21 cellular contexts compared by ENCODE assay signal in the genomic region with DNA sequence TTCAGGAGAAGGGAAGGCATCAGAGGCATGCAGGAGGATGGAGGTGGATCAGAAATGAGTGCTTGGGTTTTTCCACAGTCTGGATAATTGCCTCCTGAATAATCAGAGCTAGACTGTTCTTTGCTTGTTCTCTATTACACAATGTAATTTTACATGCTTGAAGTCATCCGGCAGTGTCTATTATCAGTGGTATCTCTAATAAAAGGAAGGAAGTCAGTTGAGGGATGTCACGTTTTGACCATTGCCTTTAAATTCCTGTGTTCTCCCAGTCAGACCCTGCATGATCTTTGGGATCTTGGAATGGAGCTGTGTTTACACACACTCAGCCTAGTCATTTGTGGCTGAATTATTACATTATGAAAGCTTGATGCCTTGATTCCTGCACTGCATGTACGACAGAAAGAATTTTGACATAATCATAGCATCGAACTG.
DNase-seq lines count a peak whose midpoint lies in the region; ATAC-seq and TF ChIP-seq lines count a peak whose summit lies in the region.
"Had no signal": no experiment of that assay in that cellular context is flagged by ENCODE, and none has a peak within 500 bp of the region (broad histone marks: within the 10 kb centered on the region; RNA-seq: fewer than 3 reads in every experiment).

No MANE protein-coding gene starts in this region.

- H3K36me3 ChIP-seq in RWPE2 (ENCODE audit: low read depth) (no peaks in the 10 kb centered on the region), fibroblast of lung (ENCODE audit: control insufficient read depth, insufficient read depth, low read length) (no peaks in the 10 kb centered on the region), skeletal muscle satellite cell (ENCODE audit: insufficient read depth, low read length) (no peaks in the 10 kb centered on the region), tibial artery (no peaks in the 10 kb centered on the region)
- H3K36me3 ChIP-seq: heart right ventricle, prostate gland, transverse colon had no signal

- no peak for TF ChIP-seq CTCF in RWPE2 (IDR thresholded peaks at IDR 0.05; ENCODE audit: poor library complexity, severe bottlenecking)
- TF ChIP-seq CTCF in fibroblast of lung (conservative IDR thresholded peaks at IDR 0.05 in 1 of 2, IDR thresholded peaks at IDR 0.05 in 1 of 2; ENCODE audit: low read depth in 1 of 2, low read length in 2 of 2), result no peak
- no peak for TF ChIP-seq CTCF in tibial artery (IDR thresholded peaks at IDR 0.05)

- no peak overlapping the region for H3K27ac ChIP-seq in RWPE2 (ENCODE audit: poor library complexity, severe bottlenecking)
- peak overlapping the region; percentile 46 for H3K27ac ChIP-seq in fibroblast of lung (ENCODE audit: insufficient read depth, low read length)
- peak overlapping the region in 1 of 2 donors; percentile 9 for H3K27ac ChIP-seq in tibial artery
- H3K27ac ChIP-seq: heart right ventricle, prostate gland had no signal

- peak overlapping the region; percentile 65 for H3K4me2 ChIP-seq in fibroblast of lung (ENCODE audit: extremely low read depth, insufficient read depth, low read length)
- peak overlapping the region; percentile 56 for H3K4me2 ChIP-seq in skeletal muscle satellite cell (ENCODE audit: low read length)
- H3K4me2 ChIP-seq: GM23338 had no signal

- no peaks in the 10 kb centered on the region for H4K20me1 ChIP-seq in fibroblast of lung (ENCODE audit: control insufficient read depth, extremely low read depth, insufficient read depth, low read length)

- peak; percentile 80 for ATAC-seq in RWPE2 (ENCODE audit: low read depth)
- no peak for ATAC-seq in GM18861 (IDR thresholded peaks at IDR 0.05; ENCODE audit: unreplicated experiment)
- ATAC-seq in HG02610 (IDR thresholded peaks at IDR 0.05; ENCODE audit: unreplicated experiment), result no peak
- ATAC-seq in GM18505 (IDR thresholded peaks at IDR 0.05; ENCODE audit: unreplicated experiment), result no peak
- ATAC-seq: heart right ventricle, left cardiac atrium, Panc1 had no signal

- no peaks in the 10 kb centered on the region for H3K4me1 ChIP-seq in RWPE2 (ENCODE audit: insufficient read depth, poor library complexity, severe bottlenecking)
- peaks cover 18% of the 10 kb centered on the region for H3K4me1 ChIP-seq in fibroblast of lung (ENCODE audit: control insufficient read depth, extremely low read depth, insufficient read depth, low read length)
- peaks cover 14% of the 10 kb centered on the region for H3K4me1 ChIP-seq in skeletal muscle satellite cell (ENCODE audit: control insufficient read depth, insufficient read depth, low read length)
- peaks cover 0 to 34% (median 11%) of the 10 kb centered on the region in 4 donors for H3K4me1 ChIP-seq in tibial artery

- H3K79me2 ChIP-seq in fibroblast of lung (ENCODE audit: control insufficient read depth, insufficient read depth, low read length), result no peaks in the 10 kb centered on the region

- DNase-seq in ELR (ENCODE audit: low read depth) (peak; percentile 82), RWPE2 (ENCODE audit: low spot score) (no peak), fibroblast of lung (ENCODE audit: low read depth in 2 of 2) (peak; percentile 46 to 47), tibial artery (no peak)
- DNase-seq: activated naive CD4-positive, alpha-beta T cell treated with anti-CD3 and anti-CD28 coated beads for 36 hours; central memory CD4-positive, alpha-beta T cell; heart right ventricle; Kasumi-1; left cardiac atrium; naive B cell; NCI-H187 treated with DMSO at 0.1 percent for 48 hours; NCI-H510A treated with DMSO at 0.1 percent for 48 hours; SW 1271; transverse colon had no signal

- intact Hi-C loops in tibial artery (cut with DNase I; ENCODE audit: low total_unique reads), result no loop called here

- no peaks in the 10 kb centered on the region for H3K27me3 ChIP-seq in RWPE2 (ENCODE audit: insufficient read depth, poor library complexity, severe bottlenecking)
- H3K27me3 ChIP-seq in fibroblast of lung (ENCODE audit: control insufficient read depth, insufficient read depth, low read length), result no peaks in the 10 kb centered on the region
- H3K27me3 ChIP-seq in skeletal muscle satellite cell (ENCODE audit: control insufficient read depth, insufficient read depth, low read length), result no peaks in the 10 kb centered on the region
- H3K27me3 ChIP-seq in tibial artery, result no peaks in the 10 kb centered on the region
- H3K27me3 ChIP-seq: heart right ventricle, transverse colon had no signal

- H3K4me3 ChIP-seq in RWPE2 (ENCODE audit: severe bottlenecking), result no peak overlapping the region
- peak overlapping the region in 1 of 4 experiments; percentile 13 for H3K4me3 ChIP-seq in fibroblast of lung (replicated peaks in 1 of 4; ENCODE audit: control extremely low read depth in 1 of 4, insufficient read depth in 1 of 4, low read depth in 3 of 4, low read length in 4 of 4)
- no peak overlapping the region for H3K4me3 ChIP-seq in skeletal muscle satellite cell (ENCODE audit: low read length)
- H3K4me3 ChIP-seq in tibial artery, result no peak overlapping the region
- H3K4me3 ChIP-seq: GM23338, heart right ventricle, prostate gland, transverse colon had no signal

- H2AFZ ChIP-seq in fibroblast of lung (ENCODE audit: low read length), result no peak overlapping the region
- H2AFZ ChIP-seq: GM23338 had no signal

- TF ChIP-seq POLR2A in GM18505 (IDR thresholded peaks at IDR 0.05; ENCODE audit: borderline replicate concordance, extremely low read depth, insufficient read depth, insufficient read length), result no peak

- H3K9ac ChIP-seq in fibroblast of lung (ENCODE audit: insufficient read depth, low read length) (no peak overlapping the region), skeletal muscle satellite cell (ENCODE audit: low read depth, low read length) (no peak overlapping the region)

- H3K9me3 ChIP-seq in RWPE2 (ENCODE audit: severe bottlenecking) (no peaks in the 10 kb centered on the region), fibroblast of lung (ENCODE audit: control insufficient read depth, insufficient read depth, low read depth, low read length) (no peaks in the 10 kb centered on the region), skeletal muscle satellite cell (replicated peaks; ENCODE audit: low read length) (no peaks in the 10 kb centered on the region), tibial artery (no peaks in the 10 kb centered on the region)
- H3K9me3 ChIP-seq: heart right ventricle, prostate gland, transverse colon had no signal

Comparison
In these comparisons a context has a peak if more than half of its experiments do, and no peak if none do; other contexts are left out.
1. DNase-seq: peak in ELR (single experiment) and fibroblast of lung (2 of 2); none in RWPE2 (single experiment) and tibial artery (0 of 2).